Comparison of ENCODE assay signal across 8 cellular contexts in the genomic region with DNA sequence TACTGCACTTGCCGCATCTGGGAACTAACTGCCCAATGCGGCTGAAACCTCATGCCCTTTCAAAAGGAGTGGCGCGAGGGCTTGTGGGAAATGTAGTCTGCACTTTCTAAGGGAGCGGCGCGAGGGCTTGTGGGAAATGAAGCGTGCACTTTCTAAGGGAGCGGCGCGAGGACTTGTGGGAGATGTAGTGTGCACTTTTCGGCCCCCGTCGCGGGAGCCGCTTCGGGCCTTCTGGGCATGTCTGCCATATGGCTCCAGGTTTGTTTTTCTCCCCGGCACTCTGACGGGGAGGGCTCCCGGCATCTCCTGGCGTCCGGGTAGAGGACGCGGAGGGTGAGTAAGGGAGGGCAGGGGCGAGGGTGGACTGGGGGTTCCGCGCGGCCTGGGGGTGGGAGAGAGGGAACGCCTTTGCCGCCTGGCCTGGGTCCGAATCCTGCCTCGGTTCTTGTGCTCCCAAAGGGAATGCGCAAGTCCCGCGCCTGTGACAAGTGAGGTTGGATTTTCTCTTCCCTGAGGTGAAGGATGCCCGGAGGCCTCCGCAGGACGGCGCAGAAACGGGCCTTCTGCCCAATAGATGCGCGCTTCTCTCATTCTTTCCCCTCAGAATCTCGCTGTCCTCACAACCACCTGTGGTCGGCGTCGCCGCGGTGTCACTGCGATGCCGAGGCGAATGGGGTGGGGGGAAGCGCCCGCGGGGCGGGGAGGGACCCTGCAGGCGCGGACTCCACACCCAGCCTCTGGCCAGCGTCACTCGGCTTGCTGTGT. TPM values are rescaled to one million over a fixed set of nuclear protein-coding genes. Genes with fewer than 3 reads are reported as not detected.
DNase-seq lines count a peak whose midpoint lies in the region; ATAC-seq and TF ChIP-seq lines count a peak whose summit lies in the region.

A gene (plus strand): TSS at position 180 of the 765 bp plus-strand sequence. CDS start 2,281 bp downstream, outside the sequence.

- peaks cover 40% of the 10 kb centered on the region for H3K36me3 Mint-ChIP-seq in Calu3 (ENCODE audit: insufficient read depth, unreplicated experiment)
- H3K36me3 Mint-ChIP-seq in endothelial cell (ENCODE audit: low read depth, unreplicated experiment) = peaks cover 38% of the 10 kb centered on the region

- H3K27me3 Mint-ChIP-seq in Calu3 (ENCODE audit: unreplicated experiment) = no peaks in the 10 kb centered on the region
- H3K27me3 Mint-ChIP-seq in endothelial cell (ENCODE audit: unreplicated experiment) = peaks cover 3% of the 10 kb centered on the region

- H3K4me3 Mint-ChIP-seq in Calu3 (ENCODE audit: low read depth, unreplicated experiment) = peak within 1 kb of the TSS; percentile 84
- peak within 1 kb of the TSS; percentile 94 for H3K4me3 Mint-ChIP-seq in endothelial cell (ENCODE audit: unreplicated experiment)

- H3K4me1 ChIP-seq in HUES64 (ENCODE audit: insufficient read depth, low read length) (no peaks in the 10 kb centered on the region), OCI-LY1 (ENCODE audit: insufficient read depth, low read length, severe bottlenecking) (peaks cover 17% of the 10 kb centered on the region)

- TF ChIP-seq CTCF in Calu3 (IDR thresholded peaks at IDR 0.05; ENCODE audit: unreplicated experiment) (no peak), OCI-LY1 (IDR thresholded peaks at IDR 0.05; ENCODE audit: low read length) (no peak), endothelial cell (IDR thresholded peaks at IDR 0.05; ENCODE audit: unreplicated experiment) (no peak)

- H3K4me2 ChIP-seq in OCI-LY1 (ENCODE audit: low read length) = peak within 1 kb of the TSS; percentile 94

- no peaks in the 10 kb centered on the region for H3F3A ChIP-seq in OCI-LY1 (ENCODE audit: insufficient read depth, low read length)

- H3K36me3 ChIP-seq in HUES64 (ENCODE audit: insufficient read depth, low read length) (peaks cover 14% of the 10 kb centered on the region), OCI-LY1 (ENCODE audit: insufficient read depth, low read length) (peaks cover 44% of the 10 kb centered on the region)

- H3K4me3 ChIP-seq in HUES64 (ENCODE audit: low read length) (peak within 1 kb of the TSS; percentile 67), OCI-LY1 (ENCODE audit: low read depth, low read length, poor library complexity, severe bottlenecking) (peak within 1 kb of the TSS; percentile 93)

- no TSS peak for BruUV-seq in Calu3 (replicated peaks; lab: Mats Ljungman, UMichigan)

- CTCF ChIA-PET in Calu3 (lab: Charles Lee) = no interaction called here

- no peaks in the 10 kb centered on the region for H4K20me1 ChIP-seq in OCI-LY1 (ENCODE audit: insufficient read depth, low read length)

- H3K9ac ChIP-seq in HUES64 (ENCODE audit: low read depth, low read length) (peak within 1 kb of the TSS; percentile 35), OCI-LY1 (ENCODE audit: low read length) (peak within 1 kb of the TSS; percentile 95)

- peak within 1 kb of the TSS; percentile 99; the same call in 1 of the 2 replicates for H2AFZ ChIP-seq in OCI-LY1 (ENCODE audit: low read length)

- WGBS in HUES64 = 36% methylated on average over 59 of the region's 59 CpGs

- intact Hi-C loops in Calu3 (cut with micrococcal nuclease; ENCODE audit: unreplicated experiment) = loop anchor here (5.0 kb wide), 1 partner anchor 117 kb away; a partner anchor contains a TSS

- H3K4me1 Mint-ChIP-seq in Calu3 (ENCODE audit: low read depth, unreplicated experiment) = no peaks in the 10 kb centered on the region
- peaks cover 5% of the 10 kb centered on the region for H3K4me1 Mint-ChIP-seq in endothelial cell (ENCODE audit: unreplicated experiment)

- H3K27ac ChIP-seq in HUES64 (ENCODE audit: low read depth, low read length) = no peak within 1 kb of the TSS
- H3K27ac ChIP-seq in OCI-LY1 (ENCODE audit: low read depth, low read length, poor library complexity, severe bottlenecking) = peak within 1 kb of the TSS; percentile 58

- H3K9me3 Mint-ChIP-seq in Calu3 (ENCODE audit: low read depth, unreplicated experiment) (peaks cover 7% of the 10 kb centered on the region), endothelial cell (ENCODE audit: unreplicated experiment) (no peaks in the 10 kb centered on the region)

- H3K27me3 ChIP-seq in HUES64 (ENCODE audit: insufficient read depth, low read length) (0 out of 2 replicates have a peak, but pooled peaks cover 4% of the 10 kb centered on the region), OCI-LY1 (ENCODE audit: insufficient read depth, low read length) (no peaks in the 10 kb centered on the region)

- DNase-seq in Calu3 (peak; percentile 81), endothelial cell (ENCODE audit: low spot score) (peak; percentile 76), midbrain (lab: John Stamatoyannopoulos, UW) (peak; percentile 98)
- peak; percentile 89 for DNase-seq in activated CD8-positive, alpha-beta memory T cell treated with anti-CD3 and anti-CD28 coated beads, Interleukin-2, amount 50 U/mL, for 4 hours
- DNase-seq in stimulated activated CD8-positive, alpha-beta memory T cell treated with anti-CD3 and anti-CD28 coated beads, Interleukin-2, amount 100 ng/mL, for 1 hour (ENCODE audit: low read depth in 2 of 2) = peak; percentile 75 to 81

- H3K27ac Mint-ChIP-seq in Calu3 (ENCODE audit: unreplicated experiment) = peak within 1 kb of the TSS; percentile 88
- no peak within 1 kb of the TSS for H3K27ac Mint-ChIP-seq in endothelial cell (ENCODE audit: unreplicated experiment)

- H3K9me3 ChIP-seq in HUES64 (ENCODE audit: insufficient read depth, low read depth, low read length) (peaks cover 58% of the 10 kb centered on the region), OCI-LY1 (ENCODE audit: low read length) (0 out of 2 replicates have a peak, but pooled peaks cover 3% of the 10 kb centered on the region)

- no peaks in the 10 kb centered on the region for H3K79me2 ChIP-seq in OCI-LY1 (ENCODE audit: insufficient read depth, low read length)

- no peaks in the 10 kb centered on the region for H3K9me2 ChIP-seq in OCI-LY1 (ENCODE audit: low read depth, low read length)

- ATAC-seq in GM21447 (IDR thresholded peaks at IDR 0.05; ENCODE audit: unreplicated experiment) = peak; percentile 99

RNA-seq across cellular contexts. Expression of the gene that starts here (rescaled TPM):
- total RNA-seq in Calu3 (2022) = 8.1 and 8.6 TPM in 2 replicates
- 4.1 TPM for polyA plus RNA-seq in HUES64 (2013, experiment 1 of 2)
- 4.4 TPM for polyA plus RNA-seq in HUES64 (2013, experiment 2 of 2)
- total RNA-seq in endothelial cell (ENCODE audit: unreplicated experiment) = 8.7 TPM
